ENCODE assay signal across 10 cellular contexts in genomic region chr1:183281039-183281438, GRCh38.
DNase-seq lines count a peak whose midpoint lies in the region; ATAC-seq and TF ChIP-seq lines count a peak whose summit lies in the region.
"Had no signal": no experiment of that assay in that cellular context is flagged by ENCODE, and none has a peak within 500 bp of the region (broad histone marks: within the 10 kb centered on the region; RNA-seq: fewer than 3 reads in every experiment).

No MANE protein-coding gene starts in this region.

- no peak overlapping the region for H4K91ac ChIP-seq in H9 (ENCODE audit: insufficient read length, low read depth, low read length)

- WGBS in H9 (ENCODE audit: extremely low coverage, insufficient read length, low lambda C conversion rate) = no CpG with 5 or more reads among the region's 2 CpGs

- no peak overlapping the region for H3K9ac ChIP-seq in H9 (ENCODE audit: extremely low read depth, insufficient read length, low read length)
- H3K9ac ChIP-seq: BLaER1 had no signal

- no peak overlapping the region for H3T11ph ChIP-seq in H9 (ENCODE audit: low read length)

- no peaks in the 10 kb centered on the region for H3K27me3 Mint-ChIP-seq in H9 (ENCODE audit: low read depth)

- H2BK5ac ChIP-seq in H9 (ENCODE audit: insufficient read length, low read length) = no peak overlapping the region

- H3K56ac ChIP-seq in H9 (ENCODE audit: insufficient read length, low read depth, low read length) = no peak overlapping the region

- H3K14ac ChIP-seq in H9 (ENCODE audit: insufficient read depth, low read length) = no peak overlapping the region

- no peaks in the 10 kb centered on the region for H4K20me1 ChIP-seq in H9 (ENCODE audit: control insufficient read depth, insufficient read depth, insufficient read length)
- H4K20me1 ChIP-seq: BLaER1 had no signal

- H3K4me3 ChIP-seq in AG10803 (ENCODE audit: low read length) (no peak overlapping the region), coronary artery (no peak overlapping the region)
- H3K4me3 ChIP-seq: BLaER1 had no signal

- peaks cover 8% of the 10 kb centered on the region; the same call in 1 of the 2 replicates for H3K4me1 ChIP-seq in H9 (ENCODE audit: insufficient read depth, low read length)

- H3K27ac Mint-ChIP-seq in H9 = no peak overlapping the region

- H4K5ac ChIP-seq in H9 (ENCODE audit: insufficient read length, low read depth, low read length) = no peak overlapping the region

- H3K79me2 ChIP-seq in H9 (ENCODE audit: insufficient read depth, low read length) = no peaks in the 10 kb centered on the region

- H3K18ac ChIP-seq in H9 (ENCODE audit: insufficient read length, low read depth, low read length) = no peak overlapping the region

- no peak overlapping the region for H3K4me3 Mint-ChIP-seq in H9
- H3K4me3 Mint-ChIP-seq: activated T-cell treated with anti-CD3 and anti-CD28 coated beads, Interleukin-2, amount 50 U/mL, for 4 hours had no signal

- no peak overlapping the region for H2AK5ac ChIP-seq in H9 (ENCODE audit: insufficient read length, low read length)

- peaks cover 35 to 44% of the 10 kb centered on the region in 2 experiments for H3K4me1 Mint-ChIP-seq in H9

- no peak overlapping the region for H2BK120ac ChIP-seq in H9 (ENCODE audit: low read depth, low read length, poor library complexity, severe bottlenecking)

- no peaks in the 10 kb centered on the region for H3K9me3 ChIP-seq in H9 (ENCODE audit: control insufficient read depth, low read depth, low read length)
- H3K9me3 ChIP-seq: BLaER1 had no signal

- H2AFZ ChIP-seq in H9 (ENCODE audit: low read length) = no peak overlapping the region

- no peak overlapping the region for H2BK15ac ChIP-seq in H9 (ENCODE audit: low read depth, low read length)

- H4K8ac ChIP-seq in H9 (replicated peaks; ENCODE audit: insufficient read length, low read depth, low read length) = no peak overlapping the region

- H3K4me2 ChIP-seq in H9 (ENCODE audit: insufficient read depth, insufficient read length, low read length) = no peak overlapping the region
- H3K4me2 ChIP-seq: BLaER1 had no signal

- no peaks in the 10 kb centered on the region for H3K23me2 ChIP-seq in H9 (ENCODE audit: insufficient read length, low read depth, low read length, poor library complexity, severe bottlenecking)

- H3K79me1 ChIP-seq in H9 (ENCODE audit: insufficient read depth, low read depth, low read length, poor library complexity, severe bottlenecking) = no peaks in the 10 kb centered on the region

- peaks cover 0 to 4% (median 0%) of the 10 kb centered on the region in 3 experiments; a peak in 2 of 7 replicates for H3K36me3 Mint-ChIP-seq in H9 (ENCODE audit: insufficient read depth in 1 of 3, low read depth in 3 of 3)

- no peaks in the 10 kb centered on the region for H3K9me3 Mint-ChIP-seq in H9
- H3K9me3 Mint-ChIP-seq: activated T-cell treated with anti-CD3 and anti-CD28 coated beads, Interleukin-2, amount 50 U/mL, for 4 hours had no signal

- peak; percentile 61 for TF ChIP-seq CTCF in AG10803 (conservative IDR thresholded peaks at IDR 0.05; ENCODE audit: low read length)
- no peak for TF ChIP-seq CTCF in coronary artery (IDR thresholded peaks at IDR 0.05)
- TF ChIP-seq CTCF in H9 (conservative IDR thresholded peaks at IDR 0.05) = no peak

- no peak overlapping the region for H2BK20ac ChIP-seq in H9 (ENCODE audit: low read depth, low read length, poor library complexity, severe bottlenecking)

- no peak for ATAC-seq in HG03097 (IDR thresholded peaks at IDR 0.05; ENCODE audit: low FRiP score, unreplicated experiment)

- H3K27me3 ChIP-seq in H9 (ENCODE audit: insufficient read depth, low read length) = no peaks in the 10 kb centered on the region
- H3K27me3 ChIP-seq: BLaER1 had no signal

- H3K27ac ChIP-seq in coronary artery (peak overlapping the region; percentile 70 to 81), H9 (ENCODE audit: insufficient read length, low read depth, low read length) (no peak overlapping the region)
- H3K27ac ChIP-seq: BLaER1 had no signal

- H3K23ac ChIP-seq in H9 (ENCODE audit: insufficient read length, low read depth, low read length) = no peak overlapping the region

- peak; percentile 94 for DNase-seq in AG10803 (ENCODE audit: low read depth)
- DNase-seq in NCI-H2171 (lab: John Stamatoyannopoulos, UW) = peak; percentile 77
- DNase-seq in coronary artery (ENCODE audit: low spot score) = peak; percentile 90
- DNase-seq in myocyte (ENCODE audit: low read depth) = peak; percentile 90
- DNase-seq in activated T-cell treated with anti-CD3 and anti-CD28 coated beads for 4 hours = no peak
- DNase-seq in H9 = no peak
- no peak for DNase-seq in COR-L47 (lab: John Stamatoyannopoulos, UW)

- no peak overlapping the region for H2BK12ac ChIP-seq in H9 (ENCODE audit: insufficient read length, low read depth, low read length)

- no peak overlapping the region for H3K4ac ChIP-seq in H9 (ENCODE audit: low read depth, low read length)

Comparison
In these comparisons a context has a peak if more than half of its experiments do, and no peak if none do; other contexts are left out.
1. DNase-seq: peak in AG10803 (single experiment), NCI-H2171 (single experiment), coronary artery (single experiment) and myocyte (single experiment); none in activated T-cell treated with anti-CD3 and anti-CD28 coated beads for 4 hours (single experiment), H9 (single experiment) and COR-L47 (single experiment).